In genomic region chr12:89349814-89350213, GRCh38 we compare ENCODE assay signal across 8 cellular contexts. TPM values are rescaled to one million over a fixed set of nuclear protein-coding genes. Genes with fewer than 3 reads are reported as not detected.
A peak's percentile ranks its signal among the peaks of the same experiment; 100 is the strongest.
DNase-seq lines count a peak whose midpoint lies in the region; ATAC-seq and TF ChIP-seq lines count a peak whose summit lies in the region.

No MANE protein-coding gene starts in this region.

- H3K27me3 ChIP-seq in body of pancreas (no peaks in the 10 kb centered on the region), thoracic aorta (replicated peaks; ENCODE audit: insufficient read depth) (no peaks in the 10 kb centered on the region)

- WGBS in body of pancreas, 2 donors, result 34 to 52% methylated on average over 6 of the region's 6 CpGs

- DNase-seq in EL (peak; percentile 66), NCI-H1048 (lab: John Stamatoyannopoulos, UW) (peak; percentile 48), body of pancreas (peak in 3 of 4 donors; percentile 33 to 57 (median 40)), kidney tubule cell (ENCODE audit: low spot score) (peak; percentile 74), thoracic aorta (ENCODE audit: low spot score) (no peak), SK-N-DZ (ENCODE audit: low spot score) (no peak)
- DNase-seq in central memory CD4-positive, alpha-beta T cell, result no peak
- DNase-seq in stimulated activated CD4-positive, alpha-beta T cell treated with anti-CD3 and anti-CD28 coated beads, Interleukin-4, amount 100 ng/mL, for 4 hours, result no peak

- H3K4me3 ChIP-seq in body of pancreas, result peak overlapping the region in 1 of 2 donors; percentile 87
- peak overlapping the region; percentile 76 for H3K4me3 ChIP-seq in thoracic aorta

- H3K9me3 ChIP-seq in body of pancreas (no peaks in the 10 kb centered on the region), thoracic aorta (no peaks in the 10 kb centered on the region)

- H3K4me1 ChIP-seq in body of pancreas, result peaks cover 47% of the 10 kb centered on the region
- H3K4me1 ChIP-seq in thoracic aorta (ENCODE audit: control insufficient read depth in 1 of 2, low read depth in 2 of 2), result peaks cover 12 to 44% of the 10 kb centered on the region in 2 donors

- peak in 2 of 3 donors; percentile 43 to 63 for TF ChIP-seq POLR2A in body of pancreas (IDR thresholded peaks at IDR 0.05)

- ATAC-seq in body of pancreas, result no peak
- ATAC-seq in thoracic aorta (ENCODE audit: insufficient number of reproducible peaks, low FRiP score, low read depth), result no peak

- H3K27ac ChIP-seq in body of pancreas (peak overlapping the region in 3 of 4 donors; percentile 99 to 100 (median 99)), thoracic aorta (peak overlapping the region; percentile 97 to 99)

- no peak for TF ChIP-seq CTCF in body of pancreas (IDR thresholded peaks at IDR 0.05)
- TF ChIP-seq CTCF in thoracic aorta (IDR thresholded peaks at IDR 0.05), result no peak

- H3K36me3 ChIP-seq in body of pancreas (replicated peaks in 1 of 2; ENCODE audit: insufficient read depth in 1 of 2, low read depth in 2 of 2), result no peaks in the 10 kb centered on the region
- H3K36me3 ChIP-seq in thoracic aorta, result no peaks in the 10 kb centered on the region

- intact Hi-C loops in body of pancreas (cut with DNase I), result no loop called here

RNA-seq across cellular contexts. Expression of gene DUSP6, which starts 2.5 kb away (rescaled TPM):
- total RNA-seq in body of pancreas (10 to 100 TPM; 21.3 to 49.8 TPM), thoracic aorta (100 to 1,000 TPM; 103 to 147 TPM)
- 0.02 and 0.35 TPM in 2 replicates for polyA plus RNA-seq in SK-N-DZ (2014; cell fraction: cytosol; rRNA removed)
- polyA plus RNA-seq in SK-N-DZ (2014; cell fraction: nucleus; rRNA removed), result 0.67 and 1.4 TPM in 2 replicates

Comparison
In these comparisons a context has a peak if more than half of its experiments do, and no peak if none do; other contexts are left out.
1. DNase-seq: peak in EL (single experiment), NCI-H1048 (single experiment), body of pancreas (3 of 4) and kidney tubule cell (single experiment); none in thoracic aorta (single experiment), central memory CD4-positive, alpha-beta T cell (single experiment), SK-N-DZ (single experiment) and stimulated activated CD4-positive, alpha-beta T cell treated with anti-CD3 and anti-CD28 coated beads, Interleukin-4, amount 100 ng/mL, for 4 hours (0 of 2).